Comparison of ENCODE assay signal across 1 cellular context in the genomic region with DNA sequence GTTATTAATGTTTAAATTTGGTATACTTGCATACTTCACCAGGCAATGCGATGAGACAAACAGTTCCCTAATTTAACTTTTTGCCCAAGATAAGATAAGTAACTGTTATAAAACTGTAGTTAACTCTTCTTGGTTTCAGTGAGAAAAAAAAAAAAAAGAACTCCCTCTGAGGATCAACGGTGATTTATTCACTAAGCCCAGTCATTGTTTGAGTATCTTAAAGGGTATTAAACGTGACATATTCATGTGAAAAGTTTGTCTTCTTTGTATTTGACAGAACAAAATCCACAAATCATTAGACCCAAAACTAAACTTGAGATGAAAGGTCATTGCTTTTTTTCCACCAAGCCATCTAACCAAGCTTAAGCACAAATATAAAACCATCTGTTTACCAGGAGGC.
TF ChIP-seq lines count a peak whose summit lies in the region.

No MANE protein-coding gene starts in this region.

TF ChIP-seq in SK-N-SH treated with all-trans-retinoic acid at 6 μM for 48 hours, 23 proteins besides CTCF, POLR2A, EP300 and RAD21 (continued from another document):
- TF ChIP-seq, protein P1, sequence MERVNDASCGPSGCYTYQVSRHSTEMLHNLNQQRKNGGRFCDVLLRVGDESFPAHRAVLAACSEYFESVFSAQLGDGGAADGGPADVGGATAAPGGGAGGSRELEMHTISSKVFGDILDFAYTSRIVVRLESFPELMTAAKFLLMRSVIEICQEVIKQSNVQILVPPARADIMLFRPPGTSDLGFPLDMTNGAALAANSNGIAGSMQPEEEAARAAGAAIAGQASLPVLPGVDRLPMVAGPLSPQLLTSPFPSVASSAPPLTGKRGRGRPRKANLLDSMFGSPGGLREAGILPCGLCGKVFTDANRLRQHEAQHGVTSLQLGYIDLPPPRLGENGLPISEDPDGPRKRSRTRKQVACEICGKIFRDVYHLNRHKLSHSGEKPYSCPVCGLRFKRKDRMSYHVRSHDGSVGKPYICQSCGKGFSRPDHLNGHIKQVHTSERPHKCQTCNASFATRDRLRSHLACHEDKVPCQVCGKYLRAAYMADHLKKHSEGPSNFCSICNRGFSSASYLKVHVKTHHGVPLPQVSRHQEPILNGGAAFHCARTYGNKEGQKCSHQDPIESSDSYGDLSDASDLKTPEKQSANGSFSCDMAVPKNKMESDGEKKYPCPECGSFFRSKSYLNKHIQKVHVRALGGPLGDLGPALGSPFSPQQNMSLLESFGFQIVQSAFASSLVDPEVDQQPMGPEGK (CRISPR knock-in tag; IDR thresholded peaks at IDR 0.05; ENCODE audit: borderline replicate concordance): no peak
- TF ChIP-seq, protein P2, sequence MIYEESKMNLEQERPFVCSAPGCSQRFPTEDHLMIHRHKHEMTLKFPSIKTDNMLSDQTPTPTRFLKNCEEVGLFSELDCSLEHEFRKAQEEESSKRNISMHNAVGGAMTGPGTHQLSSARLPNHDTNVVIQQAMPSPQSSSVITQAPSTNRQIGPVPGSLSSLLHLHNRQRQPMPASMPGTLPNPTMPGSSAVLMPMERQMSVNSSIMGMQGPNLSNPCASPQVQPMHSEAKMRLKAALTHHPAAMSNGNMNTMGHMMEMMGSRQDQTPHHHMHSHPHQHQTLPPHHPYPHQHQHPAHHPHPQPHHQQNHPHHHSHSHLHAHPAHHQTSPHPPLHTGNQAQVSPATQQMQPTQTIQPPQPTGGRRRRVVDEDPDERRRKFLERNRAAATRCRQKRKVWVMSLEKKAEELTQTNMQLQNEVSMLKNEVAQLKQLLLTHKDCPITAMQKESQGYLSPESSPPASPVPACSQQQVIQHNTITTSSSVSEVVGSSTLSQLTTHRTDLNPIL (CRISPR knock-in tag; IDR thresholded peaks at IDR 0.05; ENCODE audit: low read depth): no peak
- no peak for TF ChIP-seq ZFP30 (CRISPR knock-in tag; IDR thresholded peaks at IDR 0.05)
- TF ChIP-seq CSDC2 (CRISPR knock-in tag; IDR thresholded peaks at IDR 0.05): no peak
- TF ChIP-seq ESRRG (CRISPR knock-in tag; IDR thresholded peaks at IDR 0.05): no peak
- TF ChIP-seq PPARA (CRISPR knock-in tag; IDR thresholded peaks at IDR 0.05; ENCODE audit: borderline replicate concordance): no peak
- TF ChIP-seq, protein P3, sequence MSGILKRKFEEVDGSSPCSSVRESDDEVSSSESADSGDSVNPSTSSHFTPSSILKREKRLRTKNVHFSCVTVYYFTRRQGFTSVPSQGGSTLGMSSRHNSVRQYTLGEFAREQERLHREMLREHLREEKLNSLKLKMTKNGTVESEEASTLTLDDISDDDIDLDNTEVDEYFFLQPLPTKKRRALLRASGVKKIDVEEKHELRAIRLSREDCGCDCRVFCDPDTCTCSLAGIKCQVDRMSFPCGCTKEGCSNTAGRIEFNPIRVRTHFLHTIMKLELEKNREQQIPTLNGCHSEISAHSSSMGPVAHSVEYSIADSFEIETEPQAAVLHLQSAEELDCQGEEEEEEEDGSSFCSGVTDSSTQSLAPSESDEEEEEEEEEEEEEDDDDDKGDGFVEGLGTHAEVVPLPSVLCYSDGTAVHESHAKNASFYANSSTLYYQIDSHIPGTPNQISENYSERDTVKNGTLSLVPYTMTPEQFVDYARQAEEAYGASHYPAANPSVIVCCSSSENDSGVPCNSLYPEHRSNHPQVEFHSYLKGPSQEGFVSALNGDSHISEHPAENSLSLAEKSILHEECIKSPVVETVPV (CRISPR knock-in tag; IDR thresholded peaks at IDR 0.05): no peak
- TF ChIP-seq SNAI2 (CRISPR knock-in tag; IDR thresholded peaks at IDR 0.05): no peak
- TF ChIP-seq GLIS3 (CRISPR knock-in tag; IDR thresholded peaks at IDR 0.05): no peak
- TF ChIP-seq TCF4 (CRISPR knock-in tag; IDR thresholded peaks at IDR 0.05; ENCODE audit: borderline replicate concordance): no peak
- TF ChIP-seq, protein P4, sequence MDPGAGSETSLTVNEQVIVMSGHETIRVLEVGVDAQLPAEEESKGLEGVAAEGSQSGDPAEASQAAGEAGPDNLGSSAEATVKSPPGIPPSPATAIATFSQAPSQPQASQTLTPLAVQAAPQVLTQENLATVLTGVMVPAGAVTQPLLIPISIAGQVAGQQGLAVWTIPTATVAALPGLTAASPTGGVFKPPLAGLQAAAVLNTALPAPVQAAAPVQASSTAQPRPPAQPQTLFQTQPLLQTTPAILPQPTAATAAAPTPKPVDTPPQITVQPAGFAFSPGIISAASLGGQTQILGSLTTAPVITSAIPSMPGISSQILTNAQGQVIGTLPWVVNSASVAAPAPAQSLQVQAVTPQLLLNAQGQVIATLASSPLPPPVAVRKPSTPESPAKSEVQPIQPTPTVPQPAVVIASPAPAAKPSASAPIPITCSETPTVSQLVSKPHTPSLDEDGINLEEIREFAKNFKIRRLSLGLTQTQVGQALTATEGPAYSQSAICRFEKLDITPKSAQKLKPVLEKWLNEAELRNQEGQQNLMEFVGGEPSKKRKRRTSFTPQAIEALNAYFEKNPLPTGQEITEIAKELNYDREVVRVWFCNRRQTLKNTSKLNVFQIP (CRISPR knock-in tag; IDR thresholded peaks at IDR 0.05; ENCODE audit: borderline replicate concordance, low read depth): no peak
